Comparison of ENCODE assay signal across 10 cellular contexts in the genomic region with DNA sequence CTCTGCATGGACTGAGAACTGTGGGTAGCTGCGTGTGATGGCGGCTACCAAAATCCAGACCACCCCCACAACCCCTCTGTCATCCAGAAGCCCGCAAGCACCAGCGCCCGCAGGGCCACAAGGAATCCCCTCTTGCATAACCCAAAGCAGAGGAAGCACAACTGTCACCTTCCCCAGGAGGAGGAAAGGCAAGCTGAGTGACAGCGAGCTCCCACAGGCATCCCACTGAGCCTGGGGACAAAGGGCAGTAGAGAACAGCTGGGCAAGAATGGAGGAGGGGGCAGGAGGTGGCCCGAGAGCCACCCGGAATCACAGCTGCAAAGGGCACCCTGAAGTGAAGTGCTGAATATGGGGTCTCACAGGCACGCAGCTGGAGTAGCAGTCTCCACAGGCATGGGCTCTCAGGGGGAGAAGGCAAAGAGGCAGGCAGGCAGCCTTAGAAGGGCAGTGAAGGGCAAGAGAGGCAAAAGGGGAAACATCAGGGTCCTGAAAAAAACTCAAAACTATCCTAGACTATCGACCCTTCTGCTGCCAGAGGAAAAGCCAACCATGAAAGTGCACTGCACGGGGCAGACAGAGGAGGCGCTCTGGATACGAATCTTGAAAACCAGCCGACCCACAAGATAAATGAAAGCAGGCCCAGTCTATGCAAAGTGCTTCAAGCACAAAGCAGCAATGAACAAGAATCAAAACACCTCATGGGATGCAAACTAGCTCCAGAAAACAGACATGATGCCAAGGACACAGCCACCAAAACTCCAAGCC. TPM values are rescaled to one million over a fixed set of nuclear protein-coding genes. Genes with fewer than 3 reads are reported as not detected.
A peak's percentile ranks its signal among the peaks of the same experiment; 100 is the strongest.
DNase-seq lines count a peak whose midpoint lies in the region; ATAC-seq, FAIRE-seq and TF ChIP-seq lines count a peak whose summit lies in the region.
"Had no signal": no experiment of that assay in that cellular context is flagged by ENCODE, and none has a peak within 500 bp of the region (broad histone marks: within the 10 kb centered on the region; RNA-seq: fewer than 3 reads in every experiment).

No MANE protein-coding gene starts in this region.

- H3K9ac ChIP-seq in GM23248 (peak overlapping the region; percentile 47), K562 (ENCODE audit: insufficient read depth in 1 of 2, low read depth in 2 of 2, low read length in 2 of 2) (peak overlapping the region in 1 of 2 experiments; percentile 28; a peak in 1 of 4 replicates)

- no peak for FAIRE-seq in K562 (lab: Jason Lieb, UNC)
- FAIRE-seq: endothelial cell of umbilical vein, GM12878 had no signal

- H3K27ac ChIP-seq in CD8-positive, alpha-beta T cell (ENCODE audit: low read depth, low read length), result no peak overlapping the region
- H3K27ac ChIP-seq in GM23248 (peak overlapping the region; percentile 83), K562 (ENCODE audit: extremely low read depth, low read depth, low read length) (no peak overlapping the region), right cardiac atrium (ENCODE audit: low read length) (no peak overlapping the region)

- H3K4me1 Mint-ChIP-seq in CD8-positive, alpha-beta T cell (ENCODE audit: low read depth), result peaks cover 63% of the 10 kb centered on the region
- H3K4me1 Mint-ChIP-seq in naive thymus-derived CD8-positive, alpha-beta T cell, result peaks cover 25 to 64% (median 50%) of the 10 kb centered on the region in 4 donors
- peaks cover 30% of the 10 kb centered on the region for H3K4me1 Mint-ChIP-seq in activated CD8-positive, alpha-beta memory T cell treated with anti-CD3 and anti-CD28 coated beads, Interleukin-2, amount 10 ng/mL, durations not matched to agents 7 days and 5 days
- H3K4me1 Mint-ChIP-seq in natural killer cell, result peaks cover 14 to 35% of the 10 kb centered on the region in 2 donors

- H3K4me2 ChIP-seq in GM23248 (ENCODE audit: unreplicated experiment) (peak overlapping the region; percentile 56), K562 (ENCODE audit: insufficient read depth, low read length) (no peak overlapping the region)

- H3K27ac Mint-ChIP-seq in CD8-positive, alpha-beta T cell, result peak overlapping the region; percentile 65
- peak overlapping the region; percentile 60 to 95 (median 86) for H3K27ac Mint-ChIP-seq in naive thymus-derived CD8-positive, alpha-beta T cell
- H3K27ac Mint-ChIP-seq in activated CD8-positive, alpha-beta memory T cell treated with anti-CD3 and anti-CD28 coated beads, Interleukin-2, amount 10 ng/mL, durations not matched to agents 7 days and 5 days, result no peak overlapping the region
- peak overlapping the region in 1 of 2 donors; percentile 67 for H3K27ac Mint-ChIP-seq in natural killer cell

- H3K9me3 Mint-ChIP-seq in CD8-positive, alpha-beta T cell, result no peaks in the 10 kb centered on the region
- no peaks in the 10 kb centered on the region for H3K9me3 Mint-ChIP-seq in naive thymus-derived CD8-positive, alpha-beta T cell
- no peaks in the 10 kb centered on the region for H3K9me3 Mint-ChIP-seq in activated CD8-positive, alpha-beta memory T cell treated with anti-CD3 and anti-CD28 coated beads, Interleukin-2, amount 10 ng/mL, durations not matched to agents 7 days and 5 days (ENCODE audit: low read depth)
- H3K9me3 Mint-ChIP-seq in natural killer cell, result no peaks in the 10 kb centered on the region

- TF ChIP-seq EP300 in K562 (IDR thresholded peaks at IDR 0.05; ENCODE audit: low read length), result no peak

- 90 to 92% methylated on average over 14 of the region's 14 CpGs for WGBS in GM23248 (ENCODE audit: low coverage in 1 of 2, low lambda C conversion rate in 2 of 2, missing lambda C conversion rate in 2 of 2), 2 experiments
- WGBS in K562 (ENCODE audit: insufficient coverage, low coverage, missing lambda C conversion rate), result 91% methylated on average over 14 of the region's 14 CpGs
- WGBS in right cardiac atrium, result 88% methylated on average over 14 of the region's 14 CpGs

- POLR2A ChIA-PET in CD8-positive, alpha-beta T cell (lab: Charles Lee), result interaction anchor here (1.1 kb wide), 1 partner anchor 86 kb away, joined by 3 read pairs; no protein-coding TSS in a partner anchor
- POLR2A ChIA-PET in K562 (lab: Yijun Ruan, JAX), result interaction anchor here (0.5 to 0.8 kb wide), 3 partner anchors 17 to 193 kb away, joined by 3 to 4 read pairs (median 3); no protein-coding TSS in a partner anchor
- POLR2A ChIA-PET in naive thymus-derived CD8-positive, alpha-beta T cell (lab: Charles Lee), result interaction anchor here (0.6 kb wide), 1 partner anchor 44 kb away, joined by 3 read pairs; no protein-coding TSS in a partner anchor

- ATAC-seq in CD8-positive, alpha-beta T cell, result no peak
- ATAC-seq in K562, result no peak
- ATAC-seq in naive thymus-derived CD8-positive, alpha-beta T cell, result no peak
- no peak for ATAC-seq in activated CD8-positive, alpha-beta memory T cell treated with anti-CD3 and anti-CD28 coated beads, Interleukin-2, amount 10 ng/mL, durations not matched to agents 7 days and 5 days
- no peak for ATAC-seq in HG02840 (IDR thresholded peaks at IDR 0.05; ENCODE audit: low FRiP score, unreplicated experiment)
- ATAC-seq in natural killer cell, result no peak
- no peak for ATAC-seq in right cardiac atrium
- ATAC-seq: GM12878 had no signal

- peaks cover 25% of the 10 kb centered on the region for H3F3A ChIP-seq in GM23248 (ENCODE audit: insufficient read depth)

- TF ChIP-seq POLR2A in K562 (conservative IDR thresholded peaks at IDR 0.05), result no peak

- H2AFZ ChIP-seq in GM23248 (no peak overlapping the region), K562 (ENCODE audit: low read depth, low read length) (no peak overlapping the region)

- H3K79me2 ChIP-seq in GM23248 (ENCODE audit: insufficient read depth), result peaks cover 62% of the 10 kb centered on the region
- H3K79me2 ChIP-seq in K562 (ENCODE audit: control insufficient read depth, insufficient read depth, low read length), result peaks cover 7% of the 10 kb centered on the region; the same call in 1 of the 3 replicates

- in situ Hi-C loops in GM23248 (cut with MboI) (no loop called here), K562 (cut with MboI) (no loop called here)

- H3K9me3 ChIP-seq in CD8-positive, alpha-beta T cell (ENCODE audit: low read length), result no peaks in the 10 kb centered on the region
- H3K9me3 ChIP-seq in GM23248 (ENCODE audit: low read depth) (no peaks in the 10 kb centered on the region), K562 (replicated peaks; ENCODE audit: control insufficient read depth, insufficient read depth, low read depth, low read length) (no peaks in the 10 kb centered on the region), right cardiac atrium (ENCODE audit: control insufficient read depth, low read length) (no peaks in the 10 kb centered on the region)

- CTCF ChIA-PET in CD8-positive, alpha-beta T cell (lab: Charles Lee), result interaction anchor here (0.9 to 1.7 kb wide), 4 partner anchors 18 to 25 kb away, joined by 3 to 5 read pairs (median 3); no protein-coding TSS in a partner anchor
- CTCF ChIA-PET in K562 (lab: Yijun Ruan, JAX; ENCODE audit: low intra/inter-chr PET ratio), result interaction anchor here (0.5 kb wide), 1 partner anchor 24 kb away, joined by 4 read pairs; no protein-coding TSS in a partner anchor
- CTCF ChIA-PET in activated CD8-positive, alpha-beta memory T cell treated with anti-CD3 and anti-CD28 coated beads, Interleukin-2, amount 10 ng/mL, durations not matched to agents 7 days and 5 days (lab: Charles Lee), result no interaction called here

- no peak for TF ChIP-seq CTCF in CD8-positive, alpha-beta T cell (IDR thresholded peaks at IDR 0.05)
- TF ChIP-seq CTCF in K562 (IDR thresholded peaks at IDR 0.05 in 2 of 3, conservative IDR thresholded peaks at IDR 0.05 in 1 of 3; ENCODE audit: insufficient read depth in 2 of 3, low read depth in 1 of 3, low read length in 3 of 3) (peak in 2 of 3 experiments; percentile 9 to 43; a peak in 2 of 6 replicates), natural killer cell (IDR thresholded peaks at IDR 0.05) (no peak)

- H3K36me3 ChIP-seq in CD8-positive, alpha-beta T cell (ENCODE audit: insufficient read depth, low read length), result peaks cover 64% of the 10 kb centered on the region
- H3K36me3 ChIP-seq in GM23248 (ENCODE audit: low read depth) (peaks cover 41% of the 10 kb centered on the region), K562 (ENCODE audit: control insufficient read depth, insufficient read depth, low read length) (peaks cover 95% of the 10 kb centered on the region)

- H3K9me2 ChIP-seq in GM23248 (ENCODE audit: insufficient read depth), result no peaks in the 10 kb centered on the region

- H3K4me1 ChIP-seq in CD8-positive, alpha-beta T cell (ENCODE audit: insufficient read depth, low read length), result peaks cover 19% of the 10 kb centered on the region
- H3K4me1 ChIP-seq in GM23248 (ENCODE audit: insufficient read depth) (peaks cover 20% of the 10 kb centered on the region), K562 (replicated peaks in 1 of 2; ENCODE audit: control insufficient read depth in 2 of 2, insufficient read depth in 2 of 2, low read length in 2 of 2) (peaks cover 4 to 5% of the 10 kb centered on the region in 2 experiments; a peak in 4 of 5 replicates), right cardiac atrium (ENCODE audit: control insufficient read depth, insufficient read depth, low read length) (no peaks in the 10 kb centered on the region)

- no peak overlapping the region for H3K4me3 Mint-ChIP-seq in CD8-positive, alpha-beta T cell
- peak overlapping the region in 1 of 10 donors; percentile 25 for H3K4me3 Mint-ChIP-seq in naive thymus-derived CD8-positive, alpha-beta T cell
- no peak overlapping the region for H3K4me3 Mint-ChIP-seq in activated CD8-positive, alpha-beta memory T cell treated with anti-CD3 and anti-CD28 coated beads, Interleukin-2, amount 10 ng/mL, durations not matched to agents 7 days and 5 days
- no peak overlapping the region for H3K4me3 Mint-ChIP-seq in natural killer cell

- H3K27me3 Mint-ChIP-seq in CD8-positive, alpha-beta T cell (ENCODE audit: low read depth), result no peaks in the 10 kb centered on the region
- no peaks in the 10 kb centered on the region for H3K27me3 Mint-ChIP-seq in naive thymus-derived CD8-positive, alpha-beta T cell
- H3K27me3 Mint-ChIP-seq in activated CD8-positive, alpha-beta memory T cell treated with anti-CD3 and anti-CD28 coated beads, Interleukin-2, amount 10 ng/mL, durations not matched to agents 7 days and 5 days, result no peaks in the 10 kb centered on the region
- H3K27me3 Mint-ChIP-seq in natural killer cell (ENCODE audit: low read depth in 2 of 2), result no peaks in the 10 kb centered on the region

- H4K20me1 ChIP-seq in GM23248 (ENCODE audit: insufficient read depth) (no peaks in the 10 kb centered on the region), K562 (replicated peaks; ENCODE audit: control insufficient read depth, insufficient read depth, low read length) (peaks cover 17% of the 10 kb centered on the region; the same call in 1 of the 2 replicates)

- no peak for TF ChIP-seq RAD21 in K562 (CRISPR knock-in tag; conservative IDR thresholded peaks at IDR 0.05 in 1 of 2, IDR thresholded peaks at IDR 0.05 in 1 of 2)

- H3K27me3 ChIP-seq in CD8-positive, alpha-beta T cell (ENCODE audit: insufficient read depth, low read length), result no peaks in the 10 kb centered on the region
- H3K27me3 ChIP-seq in GM23248 (replicated peaks; ENCODE audit: insufficient read depth), result no peaks in the 10 kb centered on the region
- H3K27me3 ChIP-seq in K562 (ENCODE audit: control insufficient read depth in 2 of 2, insufficient read depth in 2 of 2, low read length in 2 of 2), result no peaks in the 10 kb centered on the region
- H3K27me3 ChIP-seq in right cardiac atrium (ENCODE audit: control insufficient read depth, insufficient read depth), result no peaks in the 10 kb centered on the region

- no peak overlapping the region for H3K4me3 ChIP-seq in CD8-positive, alpha-beta T cell (ENCODE audit: low read depth, low read length)
- no peak overlapping the region for H3K4me3 ChIP-seq in GM23248
- no peak overlapping the region for H3K4me3 ChIP-seq in K562
- H3K4me3 ChIP-seq in right cardiac atrium (ENCODE audit: low read length), result no peak overlapping the region
- H3K4me3 ChIP-seq: GM12878 had no signal

- intact Hi-C loops in CD8-positive, alpha-beta T cell (cut with DNase I, micrococcal nuclease), result no loop called here
- intact Hi-C loops in K562 (cut with micrococcal nuclease), result no loop called here
- intact Hi-C loops in natural killer cell (cut with micrococcal nuclease), result no loop called here
- intact Hi-C loops in right cardiac atrium (cut with DNase I), result no loop called here

- H3K9me1 ChIP-seq in K562 (ENCODE audit: control insufficient read depth, insufficient read depth, low read length), result no peaks in the 10 kb centered on the region

- peaks cover 97% of the 10 kb centered on the region for H3K36me3 Mint-ChIP-seq in CD8-positive, alpha-beta T cell
- H3K36me3 Mint-ChIP-seq in naive thymus-derived CD8-positive, alpha-beta T cell, result peaks cover 8 to 98% (median 59%) of the 10 kb centered on the region in 3 donors
- peaks cover 70% of the 10 kb centered on the region for H3K36me3 Mint-ChIP-seq in activated CD8-positive, alpha-beta memory T cell treated with anti-CD3 and anti-CD28 coated beads, Interleukin-2, amount 10 ng/mL, durations not matched to agents 7 days and 5 days
- peaks cover 24% of the 10 kb centered on the region for H3K36me3 Mint-ChIP-seq in natural killer cell

- no TSS peak for BruUV-seq in K562 (replicated peaks; lab: Mats Ljungman, UMichigan)

- no peak for DNase-seq in CD8-positive, alpha-beta T cell
- no peak for DNase-seq in GM23248
- DNase-seq in K562 (ENCODE audit: extremely low read depth in 1 of 4, low spot score in 3 of 4), result no peak
- no peak for DNase-seq in naive thymus-derived CD8-positive, alpha-beta T cell
- no peak for DNase-seq in activated CD8-positive, alpha-beta memory T cell treated with anti-CD3 and anti-CD28 coated beads, Interleukin-2, amount 10 ng/mL, durations not matched to agents 7 days and 5 days
- DNase-seq in natural killer cell, result no peak
- DNase-seq in right cardiac atrium, result no peak

RNA-seq across cellular contexts. Expression of a gene that starts 17.1 kb away (rescaled TPM):
- 100 to 1,000 TPM; 755 to 805 TPM for total RNA-seq in CD8-positive, alpha-beta T cell
- total RNA-seq in GM23248 (2014; rRNA removed; shearing (Covaris generic)), result 30.2 and 35.5 TPM in 2 replicates
- polyA plus RNA-seq in GM23248 (2016; fragmentation: Nextera tagmentation; extraction: Ambion mirVana) (19.9 and 22.3 TPM in 2 replicates), K562 (2011; rRNA removed) (22.5 and 34.0 TPM in 2 replicates), K562 (2014; fragmentation: Illumina TruSeq; extraction: Trizol) (45.9 and 47.4 TPM in 2 replicates), K562 (2014; fragmentation: Nextera tagmentation; extraction: Ambion mirVana) (1 to 10 TPM; 6.4 to 8.5 TPM), K562 (2014; rRNA removed) (31.7 and 33.9 TPM in 2 replicates), right cardiac atrium (16.2 TPM)
- 148 and 235 TPM in 2 replicates for total RNA-seq in K562 (2011; cell fraction: chromatin; rRNA removed; ENCODE audit: low replicate concordance)
- 81.9 and 95.5 TPM in 2 replicates for total RNA-seq in K562 (2011; cell fraction: nucleolus; rRNA removed)
- 95.0 and 103 TPM in 2 replicates for total RNA-seq in K562 (2011; cell fraction: nucleoplasm; rRNA removed)
- total RNA-seq in K562 (2014; rRNA removed) (15.1 and 18.3 TPM in 2 replicates), K562 (2014; rRNA removed; fragmentation: Illumina TruSeq; extraction: Trizol) (23.7 and 29.8 TPM in 2 replicates), K562 (2015; rRNA removed; fragmentation: Illumina TruSeq; extraction: Trizol) (18.5 and 20.8 TPM in 2 replicates), K562 (2021) (66.8 and 72.8 TPM in 2 replicates), natural killer cell (100 to 1,000 TPM; 241 to 304 (median 270) TPM), right cardiac atrium (10 to 100 TPM; 25.1 to 42.9 (median 29.0) TPM)
- 21.9 and 24.7 TPM in 2 replicates for polyA plus RNA-seq in K562 (2011; cell fraction: cytosol; rRNA removed)
- polyA plus RNA-seq in K562 (2011; cell fraction: nucleus; rRNA removed), result 99.8 and 123 TPM in 2 replicates
- 45.4 and 46.5 TPM in 2 replicates for polyA plus RNA-seq in K562 (2012)
- 34.2 and 37.2 TPM in 2 replicates for polyA minus RNA-seq in K562 (2011; rRNA and poly(A)+ RNA removed)
- polyA minus RNA-seq in K562 (2011; cell fraction: cytosol; rRNA and poly(A)+ RNA removed), result 21.8 and 26.1 TPM in 2 replicates
- 26.8 and 40.4 TPM in 2 replicates for polyA minus RNA-seq in K562 (2011; cell fraction: nucleus; rRNA and poly(A)+ RNA removed)
- total RNA-seq in naive thymus-derived CD8-positive, alpha-beta T cell, result 100 to 1,000 TPM; 151 to 156 TPM
- 10 to 100 TPM; 27.5 to 45.1 (median 36.7) TPM for polyA plus RNA-seq in naive thymus-derived CD8-positive, alpha-beta T cell
- total RNA-seq in activated CD8-positive, alpha-beta memory T cell treated with anti-CD3 and anti-CD28 coated beads, Interleukin-2, amount 10 ng/mL, durations not matched to agents 7 days and 5 days, result 10 to 100 TPM; 84.5 to 94.3 TPM

RNA-seq across cellular contexts. Expression of a gene that starts 41.4 kb away (rescaled TPM):
- total RNA-seq in CD8-positive, alpha-beta T cell, result 100 to 1,000 TPM; 475 to 490 TPM
- total RNA-seq in GM23248 (2014; rRNA removed; shearing (Covaris generic)), result 10.4 and 16.8 TPM in 2 replicates
- polyA plus RNA-seq in GM23248 (2016; fragmentation: Nextera tagmentation; extraction: Ambion mirVana) (11.7 TPM in 2 replicates), K562 (2011; rRNA removed) (16.1 and 16.5 TPM in 2 replicates), K562 (2014; fragmentation: Illumina TruSeq; extraction: Trizol) (20.5 and 24.1 TPM in 2 replicates), K562 (2014; fragmentation: Nextera tagmentation; extraction: Ambion mirVana) (under 1 TPM; 0.52 to 0.70 TPM), K562 (2014; rRNA removed) (25.1 and 25.4 TPM in 2 replicates), right cardiac atrium (22.5 TPM)
- 59.2 and 70.8 TPM in 2 replicates for total RNA-seq in K562 (2011; cell fraction: chromatin; rRNA removed; ENCODE audit: low replicate concordance)
- 27.7 and 37.1 TPM in 2 replicates for total RNA-seq in K562 (2011; cell fraction: nucleolus; rRNA removed)
- total RNA-seq in K562 (2011; cell fraction: nucleoplasm; rRNA removed), result 34.9 and 43.7 TPM in 2 replicates
- total RNA-seq in K562 (2014; rRNA removed) (15.0 and 15.1 TPM in 2 replicates), K562 (2014; rRNA removed; fragmentation: Illumina TruSeq; extraction: Trizol) (16.8 and 18.3 TPM in 2 replicates), K562 (2015; rRNA removed; fragmentation: Illumina TruSeq; extraction: Trizol) (19.6 and 21.2 TPM in 2 replicates), K562 (2021) (24.4 and 27.7 TPM in 2 replicates), natural killer cell (100 to 1,000 TPM; 437 to 514 (median 457) TPM), right cardiac atrium (10 to 100 TPM; 31.2 to 39.1 (median 36.7) TPM)
- polyA plus RNA-seq in K562 (2011; cell fraction: cytosol; rRNA removed), result 14.2 and 14.9 TPM in 2 replicates
- polyA plus RNA-seq in K562 (2011; cell fraction: nucleus; rRNA removed), result 71.2 and 83.3 TPM in 2 replicates
- 17.4 and 27.1 TPM in 2 replicates for polyA plus RNA-seq in K562 (2012)
- 12.2 and 12.3 TPM in 2 replicates for polyA minus RNA-seq in K562 (2011; rRNA and poly(A)+ RNA removed)
- 6.5 and 8.0 TPM in 2 replicates for polyA minus RNA-seq in K562 (2011; cell fraction: cytosol; rRNA and poly(A)+ RNA removed)
- 12.8 and 20.0 TPM in 2 replicates for polyA minus RNA-seq in K562 (2011; cell fraction: nucleus; rRNA and poly(A)+ RNA removed)
- 100 to 1,000 TPM; 415 to 423 TPM for total RNA-seq in naive thymus-derived CD8-positive, alpha-beta T cell
- 100 to 1,000 TPM; 220 to 320 (median 243) TPM for polyA plus RNA-seq in naive thymus-derived CD8-positive, alpha-beta T cell
- 100 to 1,000 TPM; 151 to 156 TPM for total RNA-seq in activated CD8-positive, alpha-beta memory T cell treated with anti-CD3 and anti-CD28 coated beads, Interleukin-2, amount 10 ng/mL, durations not matched to agents 7 days and 5 days

Comparison
In these comparisons a context has a peak if more than half of its experiments do, and no peak if none do; other contexts are left out.
1. CTCF ChIP-seq: peak in K562 (2 of 3); none in CD8-positive, alpha-beta T cell (single experiment) and natural killer cell (single experiment).